In the genomic region with DNA sequence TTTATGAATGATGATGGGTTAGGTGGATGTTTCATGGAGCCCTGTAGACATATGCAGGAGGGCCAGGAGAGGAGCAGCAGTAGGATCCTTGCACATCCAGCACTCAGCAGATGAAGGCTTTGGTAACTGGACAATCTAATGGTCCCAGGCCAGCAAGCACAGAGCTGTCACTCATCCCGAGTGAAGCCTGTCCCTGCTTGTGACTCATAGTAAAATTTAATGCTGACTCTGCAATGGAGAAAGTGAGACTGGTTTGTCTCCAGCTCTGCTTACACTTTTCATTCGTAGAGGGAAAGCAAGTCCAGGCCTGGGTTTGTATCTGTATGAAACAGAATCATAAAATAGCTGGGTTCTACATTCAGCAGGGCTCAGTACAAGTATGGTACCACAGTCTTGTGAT, we compare ENCODE assay signal across 26 cellular contexts.
"Had no signal": no experiment of that assay in that cellular context is flagged by ENCODE, and none has a peak within 500 bp of the region (broad histone marks: within the 10 kb centered on the region; RNA-seq: fewer than 3 reads in every experiment).

No MANE protein-coding gene starts in this region.

- H3K27ac ChIP-seq: KMS-11, Peyer's patch, SJSA1 had no signal

- H3K4me3 ChIP-seq: MG63, Peyer's patch, SJSA1 had no signal

- H3K36me3 ChIP-seq: MG63, Peyer's patch, SJSA1 had no signal

- H3K27me3 ChIP-seq: MG63, Peyer's patch, SJSA1 had no signal

- DNase-seq: Karpas-422, MG63, NCI-H1092, NCI-H1105, NCI-H1417 treated with DMSO at 0.1 percent for 48 hours, NCI-H1436 treated with DMSO at 0.1 percent for 48 hours, NCI-H1694 treated with DMSO at 0.1 percent for 48 hours, NCI-H187 treated with DMSO at 0.1 percent for 48 hours, NCI-H2029, NCI-H2081, NCI-H2171 treated with DMSO at 0.1 percent for 48 hours, NCI-H2227 treated with DMSO at 0.1 percent for 48 hours, NCI-H345, NCI-H446, NCI-H510A treated with DMSO at 0.1 percent for 48 hours, NCI-H524 treated with DMSO at 0.1 percent for 48 hours, NCI-H526 treated with DMSO at 0.1 percent for 48 hours, NCI-H774, Peyer's patch, Right ventricle myocardium superior, RPMI8226, SHP77 treated with DMSO at 0.1 percent for 48 hours, SK-N-SH, SW 1271 had no signal

- H3K4me2 ChIP-seq: KMS-11, SK-N-SH had no signal

- H3K4me1 ChIP-seq: Peyer's patch, SJSA1 had no signal

- H3K9me3 ChIP-seq: Peyer's patch, SJSA1, SK-N-SH had no signal

- H3K9ac ChIP-seq: KMS-11, SK-N-SH had no signal
